19 cellular contexts compared by ENCODE assay signal in genomic region chr9:95533996-95534680, GRCh38.
"Had no signal": no experiment of that assay in that cellular context is flagged by ENCODE, and none has a peak within 500 bp of the region (broad histone marks: within the 10 kb centered on the region; RNA-seq: fewer than 3 reads in every experiment).

No MANE protein-coding gene starts in this region.

- H3K4me2 ChIP-seq: KMS-11, SK-N-SH had no signal

- H3K9me3 ChIP-seq: SK-N-SH had no signal

- H3K27ac ChIP-seq: KMS-11 had no signal

- DNase-seq: IMR-90, Kasumi-1, MM.1S, NCI-H1092 treated with DMSO at 0.1 percent for 48 hours, NCI-H1436, NCI-H1694, NCI-H187 treated with DMSO at 0.1 percent for 48 hours, NCI-H2029 treated with DMSO at 0.1 percent for 48 hours, NCI-H2107, NCI-H2227 treated with DMSO at 0.1 percent for 48 hours, NCI-H526 treated with DMSO at 0.1 percent for 48 hours, Right ventricle myocardium superior, RPMI8226, SIG-M5, SK-N-SH, SW 1271, T-cell had no signal

- ATAC-seq: HepG2, T-cell had no signal

- H3K9me2 ChIP-seq: SK-N-SH had no signal

- H3K9ac ChIP-seq: KMS-11, SK-N-SH had no signal
